In the genomic region with DNA sequence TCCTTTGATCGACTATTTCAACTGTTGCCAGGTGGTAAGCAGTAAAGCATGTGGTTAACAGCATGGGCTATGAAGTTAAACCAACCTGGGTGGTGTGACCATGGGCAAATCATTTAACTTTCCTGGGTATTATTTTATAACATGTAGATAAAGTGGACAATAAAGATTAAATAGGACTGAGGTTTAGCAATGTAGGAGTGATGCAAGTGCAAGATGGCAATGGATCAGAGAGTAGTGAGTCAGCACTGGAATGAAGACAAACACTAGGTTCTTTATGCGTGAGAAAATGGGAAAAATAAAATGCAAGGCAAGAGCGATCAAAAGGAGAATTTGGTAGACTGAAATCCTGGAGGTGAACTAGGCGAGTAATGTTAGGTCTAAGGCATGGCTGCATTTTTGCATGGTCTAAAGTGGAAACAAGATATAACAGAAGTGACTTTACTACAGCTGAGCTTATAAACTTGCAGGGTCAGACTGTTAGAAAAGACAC, we compare ENCODE assay signal across 9 cellular contexts.
DNase-seq lines count a peak whose midpoint lies in the region; ATAC-seq, FAIRE-seq and TF ChIP-seq lines count a peak whose summit lies in the region.
"Had no signal": no experiment of that assay in that cellular context is flagged by ENCODE, and none has a peak within 500 bp of the region (broad histone marks: within the 10 kb centered on the region; RNA-seq: fewer than 3 reads in every experiment).

No MANE protein-coding gene starts in this region.

- no peaks in the 10 kb centered on the region for H3K79me2 ChIP-seq in keratinocyte (ENCODE audit: control insufficient read depth, insufficient read depth, low read length)

- dilution Hi-C loops in keratinocyte (cut with MboI; ENCODE audit: extremely low pct_ligation_motif_present, low sequenced_read_pairs): no loop called here

- DNase-seq in HPDE6-E6E7 (ENCODE audit: extremely low spot score): peak; percentile 3
- peak; percentile 91 for DNase-seq in astrocyte of the hippocampus (ENCODE audit: low read depth, low spot score)
- no peak for DNase-seq in keratinocyte (ENCODE audit: low read depth, low spot score)
- no peak for DNase-seq in tibial artery
- no peak for DNase-seq in posterior cingulate gyrus
- no peak for DNase-seq in DMS79 (lab: John Stamatoyannopoulos, UW)
- no peak for DNase-seq in immature natural killer cell
- DNase-seq: activated effector memory CD4-positive, alpha-beta T cell treated with anti-CD3 and anti-CD28 coated beads, Interleukin-2, amount 50 U/mL, for 16 hours had no signal

- no peaks in the 10 kb centered on the region for H3K36me3 Mint-ChIP-seq in immature natural killer cell

- intact Hi-C loops in tibial artery (cut with DNase I; ENCODE audit: low total_unique reads): loop anchor here (5.0 kb wide), 1 partner anchor 222 kb away; a partner anchor contains a TSS
- intact Hi-C loops in posterior cingulate gyrus (cut with DNase I): no loop called here

- no peak overlapping the region for H2AFZ ChIP-seq in keratinocyte (ENCODE audit: control insufficient read depth, low read length)

- H3K4me3 ChIP-seq in keratinocyte (ENCODE audit: control insufficient read depth in 2 of 3, extremely low read depth in 1 of 3, insufficient read depth in 2 of 3, low read depth in 1 of 3, low read length in 3 of 3) (no peak overlapping the region), tibial artery (no peak overlapping the region)

- H3K9me3 ChIP-seq in keratinocyte (ENCODE audit: control insufficient read depth, low read depth, low read length) (no peaks in the 10 kb centered on the region), tibial artery (no peaks in the 10 kb centered on the region)

- H3K27me3 Mint-ChIP-seq in immature natural killer cell (ENCODE audit: low read depth in 3 of 3): peaks cover 2 to 6% (median 5%) of the 10 kb centered on the region in 3 donors

- no peaks in the 10 kb centered on the region for H4K20me1 ChIP-seq in keratinocyte (ENCODE audit: control insufficient read depth, extremely low read depth, insufficient read depth, low read length)

- no peak overlapping the region for H3K9ac ChIP-seq in keratinocyte (ENCODE audit: control insufficient read depth, extremely low read depth, insufficient read depth, low read length)

- H3K9me3 Mint-ChIP-seq in immature natural killer cell: peaks cover 0 to 5% (median 0%) of the 10 kb centered on the region in 6 donors

- peak overlapping the region in 1 of 6 donors; percentile 8 for H3K27ac Mint-ChIP-seq in immature natural killer cell

- TF ChIP-seq CTCF in keratinocyte (optimal IDR thresholded peaks at IDR 0.05 in 1 of 3, IDR thresholded peaks at IDR 0.05 in 1 of 3, conservative IDR thresholded peaks at IDR 0.05 in 1 of 3; ENCODE audit: extremely low read depth in 1 of 3, insufficient read depth in 2 of 3, low read length in 3 of 3) (no peak), tibial artery (IDR thresholded peaks at IDR 0.05) (no peak)

- no peak for ATAC-seq in HG02981 (IDR thresholded peaks at IDR 0.05; ENCODE audit: unreplicated experiment)

- H3K27me3 ChIP-seq in keratinocyte (ENCODE audit: control insufficient read depth, extremely low read depth, insufficient read depth, low read length) (no peaks in the 10 kb centered on the region), tibial artery (no peaks in the 10 kb centered on the region)

- no peaks in the 10 kb centered on the region for H3K36me3 ChIP-seq in keratinocyte (ENCODE audit: control insufficient read depth in 2 of 2, extremely low read depth in 1 of 2, insufficient read depth in 2 of 2, low read length in 2 of 2)
- H3K36me3 ChIP-seq in tibial artery: no peaks in the 10 kb centered on the region

- H3K4me3 Mint-ChIP-seq in immature natural killer cell: no peak overlapping the region

- no peaks in the 10 kb centered on the region for H3K9me1 ChIP-seq in keratinocyte (ENCODE audit: control insufficient read depth, extremely low read depth, insufficient read depth, low read length)

- peaks cover 20% of the 10 kb centered on the region for H3K4me1 ChIP-seq in keratinocyte (ENCODE audit: control insufficient read depth, extremely low read depth, insufficient read depth, low read length)
- peaks cover 0 to 24% (median 11%) of the 10 kb centered on the region in 4 donors for H3K4me1 ChIP-seq in tibial artery

- H3K27ac ChIP-seq in keratinocyte (ENCODE audit: control insufficient read depth, insufficient read depth, low read length) (peak overlapping the region; percentile 33), tibial artery (peak overlapping the region; percentile 23 to 48)

- peak; percentile 90 for FAIRE-seq in keratinocyte (lab: Jason Lieb, UNC)

- peak overlapping the region; percentile 19 for H3K4me2 ChIP-seq in keratinocyte (ENCODE audit: control insufficient read depth, extremely low read depth, insufficient read depth, low read depth, low read length)

- H3K4me1 Mint-ChIP-seq in immature natural killer cell: no peaks in the 10 kb centered on the region

Comparison
In these comparisons a context has a peak if more than half of its experiments do, and no peak if none do; other contexts are left out.
1. DNase-seq: peak in HPDE6-E6E7 (single experiment) and astrocyte of the hippocampus (single experiment); none in keratinocyte (single experiment), tibial artery (0 of 2), posterior cingulate gyrus (0 of 10), DMS79 (single experiment) and immature natural killer cell (0 of 3).